Comparison of ENCODE assay signal across 30 cellular contexts in genomic region chr10:7362451-7362850, GRCh38.
"Had no signal": no experiment of that assay in that cellular context is flagged by ENCODE, and none has a peak within 500 bp of the region (broad histone marks: within the 10 kb centered on the region; RNA-seq: fewer than 3 reads in every experiment).

No MANE protein-coding gene starts in this region.

- H3K9me3 ChIP-seq: ascending aorta, gastrocnemius medialis, sigmoid colon, thyroid gland, upper lobe of right lung had no signal

- H3K27ac Mint-ChIP-seq: activated CD4-positive, alpha-beta memory T cell treated with anti-CD3 and anti-CD28 coated beads for 36 hours; activated CD4-positive, alpha-beta T cell treated with anti-CD3 and anti-CD28 coated beads, Interleukin-2, amount 10 ng/mL, durations not matched to agents 24 days and 14 days; activated naive CD4-positive, alpha-beta T cell treated with anti-CD3 and anti-CD28 coated beads, Interleukin-2, amount 10 ng/mL, durations not matched to agents 7 days and 5 days; activated naive CD8-positive, alpha-beta T cell treated with anti-CD3 and anti-CD28 coated beads, Interleukin-2, amount 10 ng/mL, durations not matched to agents 7 days and 5 days; stimulated activated memory B cell treated with anti-CD40 and anti-IgM and Interleukin-4, amounts not matched to agents 10 μg/mL and 1 μg/mL and 100 μg/mL, for 72 hours; T-helper 17 cell had no signal

- H3K27me3 Mint-ChIP-seq: activated CD4-positive, alpha-beta memory T cell treated with anti-CD3 and anti-CD28 coated beads for 36 hours; activated CD4-positive, alpha-beta T cell treated with anti-CD3 and anti-CD28 coated beads, Interleukin-2, amount 10 ng/mL, durations not matched to agents 24 days and 14 days; activated naive CD4-positive, alpha-beta T cell treated with anti-CD3 and anti-CD28 coated beads, Interleukin-2, amount 10 ng/mL, durations not matched to agents 7 days and 5 days; activated naive CD8-positive, alpha-beta T cell treated with anti-CD3 and anti-CD28 coated beads, Interleukin-2, amount 10 ng/mL, durations not matched to agents 7 days and 5 days; natural killer cell treated with Interleukin-12 subunit alpha and Interleukin-12 subunit beta and Interleukin-15 and Interleukin-18, amount 100 ng/mL, for 72 hours; stimulated activated memory B cell treated with anti-CD40 and anti-IgM and Interleukin-4, amounts not matched to agents 10 μg/mL and 1 μg/mL and 100 μg/mL, for 72 hours; T-helper 17 cell had no signal

- H3K4me3 ChIP-seq: ascending aorta, gastrocnemius medialis, left ventricle myocardium inferior, lung, mucosa of descending colon, sigmoid colon, stomach, thyroid gland, upper lobe of right lung had no signal

- H3K4me1 ChIP-seq: ascending aorta, gastrocnemius medialis, sigmoid colon, stomach, thyroid gland, upper lobe of right lung had no signal

- H3K4me3 Mint-ChIP-seq: activated CD4-positive, alpha-beta memory T cell treated with anti-CD3 and anti-CD28 coated beads for 36 hours; activated CD4-positive, alpha-beta T cell treated with anti-CD3 and anti-CD28 coated beads, Interleukin-2, amount 10 ng/mL, durations not matched to agents 24 days and 14 days; activated naive CD4-positive, alpha-beta T cell treated with anti-CD3 and anti-CD28 coated beads, Interleukin-2, amount 10 ng/mL, durations not matched to agents 7 days and 5 days; activated naive CD8-positive, alpha-beta T cell treated with anti-CD3 and anti-CD28 coated beads, Interleukin-2, amount 10 ng/mL, durations not matched to agents 7 days and 5 days; natural killer cell treated with Interleukin-12 subunit alpha and Interleukin-12 subunit beta and Interleukin-15 and Interleukin-18, amount 100 ng/mL, for 72 hours; stimulated activated memory B cell treated with anti-CD40 and anti-IgM and Interleukin-4, amounts not matched to agents 10 μg/mL and 1 μg/mL and 100 μg/mL, for 72 hours; T-helper 17 cell had no signal

- DNase-seq: activated CD4-positive, alpha-beta memory T cell treated with anti-CD3 and anti-CD28 coated beads for 36 hours; activated CD4-positive, alpha-beta T cell treated with anti-CD3 and anti-CD28 coated beads, Interleukin-2, amount 10 ng/mL, durations not matched to agents 24 days and 14 days; activated CD4-positive, CD25-positive, alpha-beta regulatory T cell treated with anti-CD3 and anti-CD28 coated beads, Interleukin-2, amount 50 U/mL, for 72 hours; activated CD8-positive, alpha-beta memory T cell treated with anti-CD3 and anti-CD28 coated beads, Interleukin-2, amount 50 U/mL, for 4 hours; activated gamma-delta T cell; activated naive CD4-positive, alpha-beta T cell treated with anti-CD3 and anti-CD28 coated beads, Interleukin-2, amount 10 ng/mL, durations not matched to agents 7 days and 5 days; activated naive CD8-positive, alpha-beta T cell treated with anti-CD3 and anti-CD28 coated beads, Interleukin-2, amount 10 ng/mL, durations not matched to agents 7 days and 5 days; activated T-cell treated with anti-CD3 and anti-CD28 coated beads, Interleukin-2, amount 50 U/mL, for 1 hour; caudate nucleus; cortex of kidney; gastrocnemius medialis; glutamatergic neuron; islet precursor cell; left ventricle myocardium inferior; mucosa of descending colon; posterior cingulate gyrus; sigmoid colon; small intestine; stimulated activated CD4-positive, alpha-beta T cell treated with anti-CD3 and anti-CD28 coated beads, Interleukin-4, amount 100 ng/mL, for 4 hours; stimulated activated CD8-positive, alpha-beta memory T cell treated with anti-CD3 and anti-CD28 coated beads, Interleukin-4, amount 100 ng/mL, for 48 hours; stomach; T-helper 17 cell; T1000; thyroid gland; upper lobe of right lung; WERI-Rb-1 had no signal

- H3K27ac ChIP-seq: ascending aorta, gastrocnemius medialis, left ventricle myocardium inferior, sigmoid colon, stomach, thyroid gland, upper lobe of right lung, WERI-Rb-1 had no signal

- H3K27me3 ChIP-seq: ascending aorta, gastrocnemius medialis, sigmoid colon, stomach, thyroid gland, upper lobe of right lung had no signal

- H3K36me3 ChIP-seq: ascending aorta, WERI-Rb-1 had no signal
